Comparison of ENCODE assay signal across 12 cellular contexts in the genomic region with DNA sequence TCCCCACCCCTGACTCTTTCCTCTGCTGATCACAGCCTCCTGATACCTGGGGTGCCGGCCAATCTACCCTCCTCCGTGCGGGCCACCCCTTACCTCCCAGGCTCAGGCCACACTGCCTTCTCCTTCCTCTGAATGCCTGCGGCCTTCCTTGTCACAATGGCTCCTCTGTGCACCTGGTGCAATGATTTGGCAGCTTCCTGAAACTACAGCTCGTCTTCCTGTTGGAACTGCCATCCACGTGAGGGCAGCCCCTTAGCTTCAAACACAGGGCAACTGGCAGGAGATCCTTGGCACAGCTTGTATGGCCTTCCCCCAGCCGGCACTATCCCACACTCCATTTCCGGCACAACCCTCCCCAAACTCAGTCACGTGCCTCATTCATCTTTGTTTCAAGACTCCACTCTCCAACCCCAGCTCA.
DNase-seq lines count a peak whose midpoint lies in the region; ATAC-seq, FAIRE-seq and TF ChIP-seq lines count a peak whose summit lies in the region.
"Had no signal": no experiment of that assay in that cellular context is flagged by ENCODE, and none has a peak within 500 bp of the region (broad histone marks: within the 10 kb centered on the region; RNA-seq: fewer than 3 reads in every experiment).

No MANE protein-coding gene starts in this region.

- WGBS in K562 (ENCODE audit: insufficient coverage, low coverage, missing lambda C conversion rate): 36% methylated on average over 8 of the region's 9 CpGs
- 36 to 54% (median 44%) methylated on average over 9 of the region's 9 CpGs for WGBS in stomach, 5 donors

- peak overlapping the region; percentile 59 for H3K27ac ChIP-seq in KOPT-K1 (ENCODE audit: low read depth, low read length, poor library complexity, severe bottlenecking)
- no peak overlapping the region for H3K27ac ChIP-seq in K562 (ENCODE audit: extremely low read depth, low read depth, low read length)
- H3K27ac ChIP-seq in lower lobe of right lung: peak overlapping the region; percentile 41
- H3K27ac ChIP-seq in stomach: peak overlapping the region in 3 of 5 donors; percentile 34 to 46 (median 35)

- ATAC-seq in K562 (no peak), lower lobe of right lung (no peak), HG02798 (IDR thresholded peaks at IDR 0.05; ENCODE audit: poor library complexity, unreplicated experiment) (no peak)

- FAIRE-seq in K562 (lab: Jason Lieb, UNC): no peak
- FAIRE-seq: bronchial epithelial cell had no signal

- no peaks in the 10 kb centered on the region; the same call in 1 of the 2 replicates for H4K20me1 ChIP-seq in K562 (replicated peaks; ENCODE audit: control insufficient read depth, insufficient read depth, low read length)

- intact Hi-C loops in K562 (cut with micrococcal nuclease): no loop called here
- intact Hi-C loops in lower lobe of right lung (cut with DNase I): no loop called here
- intact Hi-C loops in stomach (cut with DNase I; ENCODE audit: low total_unique reads): no loop called here

- DNase-seq in K562 (ENCODE audit: extremely low read depth in 1 of 4, low spot score in 3 of 4): no peak
- DNase-seq in lower lobe of right lung: no peak
- no peak for DNase-seq in stomach
- no peak for DNase-seq in NCI-H226
- DNase-seq in SW 1271 (lab: John Stamatoyannopoulos, UW): no peak
- DNase-seq: Calu3, kidney glomerular epithelial cell, NCI-H1694, OCI-M1 had no signal

- H3K4me1 ChIP-seq in K562 (replicated peaks in 1 of 2; ENCODE audit: control insufficient read depth in 2 of 2, insufficient read depth in 2 of 2, low read length in 2 of 2) (peaks cover 20 to 24% of the 10 kb centered on the region in 2 experiments), lower lobe of right lung (peaks cover 54% of the 10 kb centered on the region), stomach (peaks cover 9 to 49% (median 28%) of the 10 kb centered on the region in 4 donors)

- TF ChIP-seq EP300 in K562 (IDR thresholded peaks at IDR 0.05; ENCODE audit: low read length) (no peak), stomach (IDR thresholded peaks at IDR 0.05) (no peak)

- H3K9ac ChIP-seq in K562 (ENCODE audit: insufficient read depth in 1 of 2, low read depth in 2 of 2, low read length in 2 of 2): peak overlapping the region in 1 of 2 experiments; percentile 57; a peak in 1 of 4 replicates

- H3K27me3 ChIP-seq in K562 (ENCODE audit: control insufficient read depth in 2 of 2, insufficient read depth in 2 of 2, low read length in 2 of 2): no peaks in the 10 kb centered on the region
- H3K27me3 ChIP-seq in lower lobe of right lung (ENCODE audit: low read depth): no peaks in the 10 kb centered on the region
- peaks cover 0 to 8% (median 0%) of the 10 kb centered on the region in 3 donors for H3K27me3 ChIP-seq in stomach

- TF ChIP-seq POLR2A in K562 (conservative IDR thresholded peaks at IDR 0.05) (no peak), stomach (IDR thresholded peaks at IDR 0.05) (no peak)

- TF ChIP-seq CTCF in K562 (IDR thresholded peaks at IDR 0.05 in 2 of 3, conservative IDR thresholded peaks at IDR 0.05 in 1 of 3; ENCODE audit: insufficient read depth in 2 of 3, low read depth in 1 of 3, low read length in 3 of 3): no peak
- TF ChIP-seq CTCF in lower lobe of right lung (IDR thresholded peaks at IDR 0.05): no peak
- no peak for TF ChIP-seq CTCF in stomach (IDR thresholded peaks at IDR 0.05)

- H3K4me3 ChIP-seq in K562: no peak overlapping the region
- H3K4me3 ChIP-seq in lower lobe of right lung: no peak overlapping the region
- H3K4me3 ChIP-seq in stomach: no peak overlapping the region

- peak overlapping the region; percentile 53 for H2AFZ ChIP-seq in K562 (ENCODE audit: low read depth, low read length)

- no peak overlapping the region for H3K4me2 ChIP-seq in K562 (ENCODE audit: insufficient read depth, low read length)

- H3K79me2 ChIP-seq in K562 (ENCODE audit: control insufficient read depth, insufficient read depth, low read length): no peaks in the 10 kb centered on the region

- H3K9me3 ChIP-seq in KOPT-K1 (ENCODE audit: insufficient read depth, low read length, poor library complexity, severe bottlenecking): no peaks in the 10 kb centered on the region
- H3K9me3 ChIP-seq in K562 (replicated peaks; ENCODE audit: control insufficient read depth, insufficient read depth, low read depth, low read length): no peaks in the 10 kb centered on the region
- no peaks in the 10 kb centered on the region for H3K9me3 ChIP-seq in lower lobe of right lung
- H3K9me3 ChIP-seq in stomach: no peaks in the 10 kb centered on the region

- no peaks in the 10 kb centered on the region for H3K9me1 ChIP-seq in K562 (ENCODE audit: control insufficient read depth, insufficient read depth, low read length)

- POLR2A ChIA-PET in K562 (lab: Yijun Ruan, JAX): interaction anchor here (0.7 to 1.2 kb wide), 3 partner anchors 9 to 237 kb away, joined by 3 to 4 read pairs (median 3); no protein-coding TSS in a partner anchor

- in situ Hi-C loops in K562 (cut with MboI): no loop called here

- CTCF ChIA-PET in K562 (lab: Yijun Ruan, JAX; ENCODE audit: low intra/inter-chr PET ratio): no interaction called here

- H3K36me3 ChIP-seq in KOPT-K1 (ENCODE audit: insufficient read depth, low read length) (no peaks in the 10 kb centered on the region), K562 (ENCODE audit: control insufficient read depth, insufficient read depth, low read length) (no peaks in the 10 kb centered on the region), lower lobe of right lung (no peaks in the 10 kb centered on the region), stomach (no peaks in the 10 kb centered on the region)

- TF ChIP-seq RAD21 in K562 (CRISPR knock-in tag; conservative IDR thresholded peaks at IDR 0.05 in 1 of 2, IDR thresholded peaks at IDR 0.05 in 1 of 2): no peak

- no TSS peak for BruUV-seq in K562 (replicated peaks; lab: Mats Ljungman, UMichigan)

TF ChIP-seq in K562, 482 proteins besides CTCF, POLR2A, EP300 and RAD21:
- TF ChIP-seq MAFF (IDR thresholded peaks at IDR 0.05; ENCODE audit: low read length) (no peak), ZSCAN29 (IDR thresholded peaks at IDR 0.05) (no peak), USF1 (CRISPR knock-in tag; IDR thresholded peaks at IDR 0.05) (peak; percentile 5; the same call in 1 of the 2 replicates), SMARCC2 (IDR thresholded peaks at IDR 0.05; ENCODE audit: low read depth) (no peak), ELF1 (tag; IDR thresholded peaks at IDR 0.05) (no peak), U2AF2 (optimal IDR thresholded peaks at IDR 0.05; ENCODE audit: low read depth, low read length) (no peak), FUS (optimal IDR thresholded peaks at IDR 0.05; ENCODE audit: low read depth, low read length) (no peak), MBD2 (IDR thresholded peaks at IDR 0.05; ENCODE audit: borderline replicate concordance, low read depth) (no peak), SP2 (IDR thresholded peaks at IDR 0.05; ENCODE audit: extremely low read depth, low read depth, low read length, poor library complexity, severe bottlenecking) (no peak), ZBTB7A (IDR thresholded peaks at IDR 0.05; ENCODE audit: borderline replicate concordance, control insufficient read depth, low read depth, low read length) (0 out of 2 replicates have a peak, but pooled peaks have one; percentile 5), SNRNP70 (optimal IDR thresholded peaks at IDR 0.05; ENCODE audit: low read depth, low read length) (no peak), ARHGAP35 (IDR thresholded peaks at IDR 0.05; ENCODE audit: partially characterized antibody) (no peak)
